Comparison of ENCODE assay signal across 7 cellular contexts in the genomic region with DNA sequence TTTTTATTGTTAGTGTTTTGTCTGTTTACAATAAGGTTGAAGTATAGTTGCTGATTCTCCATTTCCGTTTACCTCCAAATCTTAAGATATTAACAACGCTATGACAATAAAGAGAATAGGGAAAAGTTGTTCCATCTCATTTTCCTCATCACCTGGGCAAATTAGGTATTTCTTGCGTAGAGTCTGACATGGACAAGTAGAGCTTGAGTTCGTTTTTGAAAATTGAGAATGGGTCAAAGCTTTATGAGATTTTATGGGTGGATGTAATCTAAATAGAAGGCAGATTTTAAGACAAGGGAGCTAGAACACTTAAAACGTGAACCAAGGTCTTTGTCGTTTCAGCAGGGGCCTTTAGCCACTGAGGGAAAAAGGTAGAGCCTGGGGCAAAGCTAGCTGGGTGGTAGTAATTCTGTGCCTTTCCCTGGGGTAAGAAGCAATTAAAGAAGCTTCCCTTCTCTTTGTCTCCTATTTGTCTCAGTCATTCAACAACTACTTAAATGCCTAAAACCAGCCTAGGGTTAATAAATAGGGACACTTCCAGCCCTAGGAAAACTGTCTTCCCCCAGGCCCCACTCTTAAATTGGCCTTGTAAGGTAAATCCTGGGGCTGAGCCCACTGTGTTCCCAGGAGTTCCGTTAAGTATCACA. TPM values are rescaled to one million over a fixed set of nuclear protein-coding genes. Genes with fewer than 3 reads are reported as not detected.
A peak's percentile ranks its signal among the peaks of the same experiment; 100 is the strongest.
DNase-seq lines count a peak whose midpoint lies in the region; ATAC-seq and TF ChIP-seq lines count a peak whose summit lies in the region.

No MANE protein-coding gene starts in this region.

- H3K9ac ChIP-seq in GM23248 (peak overlapping the region; percentile 92), smooth muscle cell (ENCODE audit: low read depth) (peak overlapping the region; percentile 95)

- H3K27ac ChIP-seq in GM23248, result peak overlapping the region; percentile 95
- peak overlapping the region; percentile 77 for H3K27ac ChIP-seq in SJSA1
- H3K27ac ChIP-seq in smooth muscle cell (ENCODE audit: low read depth), result peak overlapping the region; percentile 95

- H3F3A ChIP-seq in GM23248 (ENCODE audit: insufficient read depth) (peaks cover 16% of the 10 kb centered on the region), smooth muscle cell (ENCODE audit: low read depth) (peaks cover 3% of the 10 kb centered on the region)

- DNase-seq in GM23248 (peak; percentile 4), SJSA1 (ENCODE audit: low read depth in 1 of 2, low spot score in 2 of 2) (no peak), foreskin fibroblast (no peak), smooth muscle cell (lab: John Stamatoyannopoulos, UW; ENCODE audit: unreplicated experiment) (no peak), occipital lobe (lab: John Stamatoyannopoulos, UW) (no peak)

- H4K20me1 ChIP-seq in GM23248 (ENCODE audit: insufficient read depth), result no peaks in the 10 kb centered on the region; the same call in 1 of the 2 replicates
- peaks cover 4% of the 10 kb centered on the region for H4K20me1 ChIP-seq in smooth muscle cell (ENCODE audit: low read depth)

- peak overlapping the region; percentile 94 for H3K4me3 ChIP-seq in GM23248
- H3K4me3 ChIP-seq in SJSA1, result peak overlapping the region; percentile 91
- H3K4me3 ChIP-seq in foreskin fibroblast (ENCODE audit: low read depth in 1 of 2, low read length in 2 of 2), result peak overlapping the region; percentile 92 to 93
- H3K4me3 ChIP-seq in smooth muscle cell, result peak overlapping the region; percentile 93

- TF ChIP-seq CTCF in foreskin fibroblast (IDR thresholded peaks at IDR 0.05; ENCODE audit: low read depth, low read length), result no peak
- TF ChIP-seq CTCF in smooth muscle cell (IDR thresholded peaks at IDR 0.05; ENCODE audit: borderline replicate concordance, insufficient read depth, poor library complexity, severe bottlenecking), result no peak

- 22 to 27% methylated on average over 7 of the region's 7 CpGs for WGBS in GM23248 (ENCODE audit: low coverage in 1 of 2, low lambda C conversion rate in 2 of 2, missing lambda C conversion rate in 2 of 2), 2 experiments
- WGBS in smooth muscle cell (ENCODE audit: low lambda C conversion rate), result 18% methylated on average over 7 of the region's 7 CpGs

- no peaks in the 10 kb centered on the region for H3K9me2 ChIP-seq in GM23248 (ENCODE audit: insufficient read depth)

- H2AFZ ChIP-seq in GM23248 (peak overlapping the region; percentile 97), smooth muscle cell (ENCODE audit: low read depth) (peak overlapping the region; percentile 93)

- H3K27me3 ChIP-seq in GM23248 (replicated peaks; ENCODE audit: insufficient read depth) (no peaks in the 10 kb centered on the region), SJSA1 (replicated peaks) (no peaks in the 10 kb centered on the region), smooth muscle cell (ENCODE audit: low read depth) (no peaks in the 10 kb centered on the region)

- no peak for ATAC-seq in GM19467 (IDR thresholded peaks at IDR 0.05; ENCODE audit: unreplicated experiment)
- ATAC-seq in esophagus mucosa, result no peak

- in situ Hi-C loops in GM23248 (cut with MboI), result no loop called here

- H3K4me1 ChIP-seq in GM23248 (ENCODE audit: insufficient read depth) (peaks cover 13% of the 10 kb centered on the region; the same call in 1 of the 2 replicates), SJSA1 (replicated peaks) (no peaks in the 10 kb centered on the region; the same call in 1 of the 2 replicates), smooth muscle cell (ENCODE audit: low read depth) (peaks cover 8% of the 10 kb centered on the region)

- H3K9me3 ChIP-seq in GM23248 (ENCODE audit: low read depth) (no peaks in the 10 kb centered on the region), SJSA1 (replicated peaks) (no peaks in the 10 kb centered on the region), smooth muscle cell (replicated peaks; ENCODE audit: low read depth) (no peaks in the 10 kb centered on the region)

- peaks cover 38% of the 10 kb centered on the region for H3K79me2 ChIP-seq in GM23248 (ENCODE audit: insufficient read depth)
- H3K79me2 ChIP-seq in smooth muscle cell (ENCODE audit: low read depth), result peaks cover 38% of the 10 kb centered on the region

- H3K36me3 ChIP-seq in GM23248 (ENCODE audit: low read depth) (no peaks in the 10 kb centered on the region), SJSA1 (peaks cover 4% of the 10 kb centered on the region; the same call in 1 of the 2 replicates), smooth muscle cell (ENCODE audit: low read depth) (no peaks in the 10 kb centered on the region)

- peak overlapping the region; percentile 99 for H3K4me2 ChIP-seq in GM23248 (ENCODE audit: unreplicated experiment)
- peak overlapping the region; percentile 95 for H3K4me2 ChIP-seq in smooth muscle cell

RNA-seq across cellular contexts. Expression of gene CAAP1, which starts 0.6 kb away (rescaled TPM):
- total RNA-seq in GM23248 (2014; rRNA removed; shearing (Covaris generic)), result 17.2 and 23.1 TPM in 2 replicates
- 17.2 and 19.8 TPM in 2 replicates for polyA plus RNA-seq in GM23248 (2016; fragmentation: Nextera tagmentation; extraction: Ambion mirVana)
- 13.5 and 16.5 TPM in 2 replicates for total RNA-seq in SJSA1 (2014; rRNA removed; shearing (Covaris generic))
- 18.7 and 31.6 TPM in 2 replicates for total RNA-seq in smooth muscle cell
- polyA plus RNA-seq in smooth muscle cell, result 15.1 and 18.4 TPM in 2 replicates
- total RNA-seq in occipital lobe, result 19.3 TPM
- 12.1 TPM for total RNA-seq in esophagus mucosa

RNA-seq across cellular contexts. Expression of gene PLAA, which starts 53.9 kb away (rescaled TPM):
- 26.2 and 27.5 TPM in 2 replicates for total RNA-seq in GM23248 (2014; rRNA removed; shearing (Covaris generic))
- polyA plus RNA-seq in GM23248 (2016; fragmentation: Nextera tagmentation; extraction: Ambion mirVana) (26.3 and 27.8 TPM in 2 replicates), smooth muscle cell (31.2 and 32.3 TPM in 2 replicates)
- total RNA-seq in SJSA1 (2014; rRNA removed; shearing (Covaris generic)), result 19.3 and 22.7 TPM in 2 replicates
- total RNA-seq in smooth muscle cell (30.3 and 37.7 TPM in 2 replicates), occipital lobe (49.0 TPM), esophagus mucosa (21.6 TPM)
